9 cellular contexts compared by ENCODE assay signal in genomic region chr6:30727920-30728605, GRCh38. TPM values are rescaled to one million over a fixed set of nuclear protein-coding genes. Genes with fewer than 3 reads are reported as not detected.
A peak's percentile ranks its signal among the peaks of the same experiment; 100 is the strongest.
DNase-seq lines count a peak whose midpoint lies in the region; ATAC-seq, FAIRE-seq and TF ChIP-seq lines count a peak whose summit lies in the region.
"Had no signal": no experiment of that assay in that cellular context is flagged by ENCODE, and none has a peak within 500 bp of the region (broad histone marks: within the 10 kb centered on the region; RNA-seq: fewer than 3 reads in every experiment).

No MANE protein-coding gene starts in this region.

- ATAC-seq in GM12878: no peak
- no peak for ATAC-seq in HG03280 (IDR thresholded peaks at IDR 0.05; ENCODE audit: unreplicated experiment)
- ATAC-seq: activated naive CD4-positive, alpha-beta T cell treated with anti-CD3 and anti-CD28 coated beads, Interleukin-2, amount 50 U/mL, for 72 hours had no signal

- H3K9me3 Mint-ChIP-seq in Calu3 (ENCODE audit: low read depth, unreplicated experiment): no peaks in the 10 kb centered on the region
- H3K9me3 Mint-ChIP-seq: activated naive CD4-positive, alpha-beta T cell treated with anti-CD3 and anti-CD28 coated beads, Interleukin-2, amount 50 U/mL, for 72 hours had no signal

- H2AFZ ChIP-seq in Loucy (ENCODE audit: low read length) (no peak overlapping the region), GM12878 (ENCODE audit: control insufficient read depth, low read depth, low read length) (no peak overlapping the region), neuronal stem cell (ENCODE audit: low read length) (no peak overlapping the region)

- no peak overlapping the region for H4K8ac ChIP-seq in neuronal stem cell (ENCODE audit: low read depth, low read length)

- H2BK5ac ChIP-seq in neuronal stem cell (ENCODE audit: low read length): no peak overlapping the region

- no peaks in the 10 kb centered on the region for H3K9me2 ChIP-seq in Loucy (replicated peaks; ENCODE audit: low read depth, low read length)

- H3K27me3 Mint-ChIP-seq in Calu3 (ENCODE audit: unreplicated experiment): no peaks in the 10 kb centered on the region

- peaks cover 22% of the 10 kb centered on the region for H3F3A ChIP-seq in Loucy (ENCODE audit: low read depth)

- H3K27ac Mint-ChIP-seq in Calu3 (ENCODE audit: unreplicated experiment): peak overlapping the region; percentile 63

- peaks cover 45% of the 10 kb centered on the region for H3K4me1 Mint-ChIP-seq in Calu3 (ENCODE audit: low read depth, unreplicated experiment)

- H4K20me1 ChIP-seq in Loucy (ENCODE audit: insufficient read depth, low read length, poor library complexity, severe bottlenecking) (peaks cover 53% of the 10 kb centered on the region), GM12878 (ENCODE audit: control insufficient read depth, insufficient read depth) (peaks cover 4% of the 10 kb centered on the region)

- 61% methylated on average over 8 of the region's 9 CpGs for WGBS in GM12878 (ENCODE audit: insufficient coverage, insufficient replicate concordance, low lambda C conversion rate, missing lambda C conversion rate)
- no CpG with 5 or more reads among the region's 9 CpGs for WGBS in neuronal stem cell (ENCODE audit: extremely low coverage in 2 of 2, insufficient read length in 2 of 2, insufficient replicate concordance in 1 of 2), 2 donors

- no peak overlapping the region for H3K23ac ChIP-seq in neuronal stem cell (ENCODE audit: low read depth, low read length, poor library complexity)

- peak; percentile 42; the same call in 1 of the 2 replicates for TF ChIP-seq POLR2A in GM12878 (IDR thresholded peaks at IDR 0.05; ENCODE audit: low read depth, low read length)

- peaks cover 8% of the 10 kb centered on the region for H3K79me1 ChIP-seq in neuronal stem cell (ENCODE audit: low read depth, low read length)

- TF ChIP-seq CTCF in Calu3 (IDR thresholded peaks at IDR 0.05; ENCODE audit: unreplicated experiment) (no peak), Loucy (conservative IDR thresholded peaks at IDR 0.05; ENCODE audit: low read length) (peak; percentile 20; the same call in 1 of the 2 replicates), GM12878 (IDR thresholded peaks at IDR 0.05 in 2 of 3, conservative IDR thresholded peaks at IDR 0.05 in 1 of 3; ENCODE audit: control insufficient read depth in 2 of 3, extremely low read depth in 1 of 3, insufficient read depth in 1 of 3, low read depth in 3 of 3, low read length in 3 of 3) (no peak; a peak in 1 of 6 replicates)

- intact Hi-C loops in Calu3 (cut with micrococcal nuclease; ENCODE audit: unreplicated experiment) (loop anchor here (10.0 kb wide), 2 partner anchors 183 to 243 kb away; partner anchors contain the start of gene HLA-E), GM12878 (cut with micrococcal nuclease; ENCODE audit: unreplicated experiment) (loop anchor here (5.0 kb wide), 1 partner anchor 359 kb away; no protein-coding TSS in a partner anchor)

- no TSS peak for BruUV-seq in Calu3 (replicated peaks; lab: Mats Ljungman, UMichigan)
- BruUV-seq in GM12878 (replicated peaks; lab: Mats Ljungman, UMichigan): no TSS peak

- H3K4me1 ChIP-seq in Loucy (ENCODE audit: insufficient read depth, low read length, poor library complexity, severe bottlenecking): peaks cover 23% of the 10 kb centered on the region
- H3K4me1 ChIP-seq in GM12878 (ENCODE audit: control insufficient read depth, insufficient read depth, low read length): peaks cover 17% of the 10 kb centered on the region
- H3K4me1 ChIP-seq in neuronal stem cell (ENCODE audit: control insufficient read depth in 2 of 2, insufficient read depth in 1 of 2, low read depth in 1 of 2, low read length in 2 of 2): peaks cover 8 to 9% of the 10 kb centered on the region in 2 donors

- SMC1A ChIA-PET in GM12878 (lab: Charles Lee; ENCODE audit: uncharacterized antibody, unreplicated experiment): interaction anchor here (0.6 to 17.7 kb wide), 7 partner anchors 12 to 203 kb away, joined by 3 to 265 read pairs (median 4); partner anchors contain the start of gene VARS2

- in situ Hi-C loops in GM12878 (cut with MboI): no loop called here

- TF ChIP-seq EP300 in GM12878 (IDR thresholded peaks at IDR 0.05; ENCODE audit: borderline replicate concordance in 1 of 2, control insufficient read depth in 1 of 2, low read depth in 2 of 2, low read length in 2 of 2): no peak

- H3K36me3 ChIP-seq in Loucy (ENCODE audit: insufficient read depth, low read length) (peaks cover 56% of the 10 kb centered on the region), GM12878 (ENCODE audit: control insufficient read depth in 2 of 2, insufficient read depth in 2 of 2, low read length in 1 of 2) (peaks cover 20 to 31% of the 10 kb centered on the region in 2 experiments), neuronal stem cell (replicated peaks in 1 of 2; ENCODE audit: control insufficient read depth in 2 of 2, insufficient read depth in 2 of 2, low read length in 2 of 2) (peaks cover 51 to 89% of the 10 kb centered on the region in 2 donors)

- no peak overlapping the region for H2BK15ac ChIP-seq in neuronal stem cell (ENCODE audit: low read length)

- RAD21 ChIA-PET in GM12878 (lab: Charles Lee; ENCODE audit: unreplicated experiment): interaction anchor here (0.7 to 12.8 kb wide), 4 partner anchors 8 to 207 kb away, joined by 3 to 232 read pairs (median 8); partner anchors contain the start of gene DHX16

- no peak for DNase-seq in Calu3
- no peak for DNase-seq in GM12878 (ENCODE audit: low read depth, low spot score)
- no peak for DNase-seq in neuronal stem cell (ENCODE audit: low spot score)
- DNase-seq in NCI-H1092 treated with DMSO at 0.1 percent for 48 hours (lab: John Stamatoyannopoulos, UW): no peak
- DNase-seq in nucleus accumbens (lab: John Stamatoyannopoulos, UW): no peak
- DNase-seq: NK-92 treated with Interleukin-12 subunit alpha and Interleukin-12 subunit beta, amount 100 ng/mL, for 24 hours had no signal

- no peak overlapping the region for H2BK120ac ChIP-seq in neuronal stem cell (ENCODE audit: low read depth, low read length)

- no peak for TF ChIP-seq RAD21 in GM12878 (IDR thresholded peaks at IDR 0.05; ENCODE audit: insufficient read depth, low read depth, low read length)

- POLR2A ChIA-PET in GM12878 (lab: Charles Lee): interaction anchor here (0.5 to 4.4 kb wide), 6 partner anchors 10 to 139 kb away, joined by 3 to 36 read pairs (median 3); partner anchors contain the start of gene DHX16

- FAIRE-seq in GM12878 (lab: Jason Lieb, UNC): no peak

- H3K18ac ChIP-seq in neuronal stem cell (ENCODE audit: low read length): no peak overlapping the region

- H2AK5ac ChIP-seq in neuronal stem cell (ENCODE audit: low read depth, low read length): no peak overlapping the region

- H3K9me3 ChIP-seq in Loucy (ENCODE audit: insufficient read depth, low read depth, low read length) (no peaks in the 10 kb centered on the region), GM12878 (replicated peaks; ENCODE audit: control insufficient read depth, insufficient read depth, low read length) (no peaks in the 10 kb centered on the region), neuronal stem cell (replicated peaks in 1 of 2; ENCODE audit: control insufficient read depth in 2 of 2, insufficient read depth in 1 of 2, low read depth in 1 of 2, low read length in 2 of 2) (no peaks in the 10 kb centered on the region)

- no peak overlapping the region for H3K14ac ChIP-seq in neuronal stem cell (ENCODE audit: low read length)

- H3K4me3 ChIP-seq in Loucy (ENCODE audit: low read length, poor library complexity, severe bottlenecking) (no peak overlapping the region), GM12878 (no peak overlapping the region), neuronal stem cell (ENCODE audit: low read length in 2 of 2) (no peak overlapping the region)

- CTCF ChIA-PET in Calu3 (lab: Charles Lee) (interaction anchor here (0.7 to 1.8 kb wide), 5 partner anchors 32 to 352 kb away, joined by 3 to 9 read pairs (median 4); no protein-coding TSS in a partner anchor), GM12878 (lab: Yijun Ruan, JAX) (interaction anchor here (0.7 to 22.7 kb wide), 4 partner anchors 9 to 101 kb away, joined by 3 to 487 read pairs (median 3); no protein-coding TSS in a partner anchor)

- H3K79me2 ChIP-seq in Loucy (ENCODE audit: insufficient read depth, low read length) (peaks cover 49% of the 10 kb centered on the region), GM12878 (ENCODE audit: control insufficient read depth, insufficient read depth, low read length) (peaks cover 26% of the 10 kb centered on the region)

- no peak overlapping the region for H3K4me2 ChIP-seq in Loucy (ENCODE audit: low read depth, low read length, poor library complexity, severe bottlenecking)
- H3K4me2 ChIP-seq in GM12878 (ENCODE audit: control insufficient read depth, insufficient read depth): no peak overlapping the region
- no peak overlapping the region for H3K4me2 ChIP-seq in neuronal stem cell (ENCODE audit: insufficient read depth, low read length, poor library complexity, severe bottlenecking)

- no peak overlapping the region for H3K9ac ChIP-seq in Loucy (ENCODE audit: low read depth, low read length, poor library complexity, severe bottlenecking)
- no peak overlapping the region for H3K9ac ChIP-seq in GM12878 (ENCODE audit: control insufficient read depth, insufficient read depth, low read length)
- H3K9ac ChIP-seq in neuronal stem cell (ENCODE audit: low read depth, low read length, poor library complexity): peak overlapping the region; percentile 81

- H3K36me3 Mint-ChIP-seq in Calu3 (ENCODE audit: insufficient read depth, unreplicated experiment): peaks cover 96% of the 10 kb centered on the region

- no peak overlapping the region for H3K4me3 Mint-ChIP-seq in Calu3 (ENCODE audit: low read depth, unreplicated experiment)

- H3K27ac ChIP-seq in GM12878 (ENCODE audit: control insufficient read depth, insufficient read depth): no peak overlapping the region
- no peak overlapping the region for H3K27ac ChIP-seq in neuronal stem cell (replicated peaks; ENCODE audit: low read length)

- H3K27me3 ChIP-seq in Loucy (ENCODE audit: insufficient read depth, low read length, poor library complexity, severe bottlenecking): no peaks in the 10 kb centered on the region
- no peaks in the 10 kb centered on the region for H3K27me3 ChIP-seq in GM12878 (replicated peaks in 1 of 2; ENCODE audit: control insufficient read depth in 2 of 2, insufficient read depth in 2 of 2, low read length in 1 of 2)
- no peaks in the 10 kb centered on the region for H3K27me3 ChIP-seq in neuronal stem cell (ENCODE audit: control insufficient read depth in 3 of 3, insufficient read depth in 3 of 3, low read depth in 1 of 3, low read length in 3 of 3)

- H3K4ac ChIP-seq in neuronal stem cell (ENCODE audit: low read length): no peak overlapping the region

- H4K91ac ChIP-seq in neuronal stem cell (ENCODE audit: low read depth, low read length, poor library complexity): no peak overlapping the region

- no peak overlapping the region for H2BK12ac ChIP-seq in neuronal stem cell (ENCODE audit: low read length)

RNA-seq across cellular contexts. Expression of gene TUBB, which starts 7.9 kb away (rescaled TPM):
- total RNA-seq in Calu3 (2022): 967 and 1,123 TPM in 2 replicates
- 180 and 186 TPM in 2 replicates for total RNA-seq in GM12878 (2013; cell fraction: nucleolus; rRNA removed)
- 1,600 and 1,662 TPM in 2 replicates for total RNA-seq in GM12878 (2014; rRNA removed)
- 1,225 and 1,242 TPM in 2 replicates for total RNA-seq in GM12878 (2014; rRNA removed; fragmentation: Illumina TruSeq; extraction: Trizol)
- 1,685 and 1,700 TPM in 2 replicates for total RNA-seq in GM12878 (2021)
- 770 TPM for polyA plus RNA-seq in GM12878 (2011; ENCODE audit: low read depth)
- polyA plus RNA-seq in GM12878 (2011; rRNA removed): 1,703 and 2,596 TPM in 2 replicates
- 2,686 and 3,225 TPM in 2 replicates for polyA plus RNA-seq in GM12878 (2011; cell fraction: cytosol; rRNA removed)
- polyA plus RNA-seq in GM12878 (2011; cell fraction: nucleus; rRNA removed): 1,113 and 1,357 TPM in 2 replicates
- polyA plus RNA-seq in GM12878 (2012): 828 and 941 TPM in 2 replicates
- 2,402 and 3,052 TPM in 2 replicates for polyA plus RNA-seq in GM12878 (2014; fragmentation: Illumina TruSeq; extraction: Trizol)
- polyA plus RNA-seq in GM12878 (2014; fragmentation: Nextera tagmentation; extraction: Ambion mirVana): 1,000 to 10,000 TPM; 1,039 to 1,376 TPM
- polyA plus RNA-seq in GM12878 (2014; rRNA removed): 2,367 and 2,490 TPM in 2 replicates
- 1,000 to 10,000 TPM; 1,510 to 1,651 TPM for polyA plus RNA-seq in GM12878 (2016; fragmentation: Nextera tagmentation; extraction: Ambion mirVana)
- 2,195 and 2,964 TPM in 2 replicates for polyA minus RNA-seq in GM12878 (2011; rRNA and poly(A)+ RNA removed)
- 626 and 717 TPM in 2 replicates for polyA minus RNA-seq in GM12878 (2011; cell fraction: cytosol; rRNA and poly(A)+ RNA removed)
- 193 and 357 TPM in 2 replicates for polyA minus RNA-seq in GM12878 (2011; cell fraction: nucleus; rRNA and poly(A)+ RNA removed)
- polyA plus RNA-seq in neuronal stem cell (2013, experiment 1 of 2): 2,147 TPM
- polyA plus RNA-seq in neuronal stem cell (2013, experiment 2 of 2): 2,146 TPM

RNA-seq across cellular contexts. Expression of gene MDC1, which starts 11.0 kb away (rescaled TPM):
- total RNA-seq in Calu3 (2022) (62.4 and 66.6 TPM in 2 replicates), GM12878 (2014; rRNA removed) (11.9 and 12.9 TPM in 2 replicates), GM12878 (2014; rRNA removed; fragmentation: Illumina TruSeq; extraction: Trizol) (12.4 and 12.5 TPM in 2 replicates), GM12878 (2021) (62.5 and 66.9 TPM in 2 replicates)
- total RNA-seq in GM12878 (2013; cell fraction: nucleolus; rRNA removed): 15.3 and 21.3 TPM in 2 replicates
- 30.8 TPM for polyA plus RNA-seq in GM12878 (2011; ENCODE audit: low read depth)
- polyA plus RNA-seq in GM12878 (2011; rRNA removed) (6.8 and 14.8 TPM in 2 replicates), GM12878 (2014; fragmentation: Illumina TruSeq; extraction: Trizol) (52.7 and 53.6 TPM in 2 replicates), GM12878 (2014; fragmentation: Nextera tagmentation; extraction: Ambion mirVana) (1 to 10 TPM; 5.1 to 6.5 TPM), GM12878 (2014; rRNA removed) (30.1 and 33.3 TPM in 2 replicates), GM12878 (2016; fragmentation: Nextera tagmentation; extraction: Ambion mirVana) (10 to 100 TPM; 31.1 to 36.2 TPM)
- 18.4 and 23.7 TPM in 2 replicates for polyA plus RNA-seq in GM12878 (2011; cell fraction: cytosol; rRNA removed)
- polyA plus RNA-seq in GM12878 (2011; cell fraction: nucleus; rRNA removed): 68.0 and 73.9 TPM in 2 replicates
- 36.6 and 43.4 TPM in 2 replicates for polyA plus RNA-seq in GM12878 (2012)
- 17.6 and 22.5 TPM in 2 replicates for polyA minus RNA-seq in GM12878 (2011; rRNA and poly(A)+ RNA removed)
- polyA minus RNA-seq in GM12878 (2011; cell fraction: cytosol; rRNA and poly(A)+ RNA removed): 8.5 and 20.0 TPM in 2 replicates
- polyA minus RNA-seq in GM12878 (2011; cell fraction: nucleus; rRNA and poly(A)+ RNA removed): 7.4 and 14.4 TPM in 2 replicates
- polyA plus RNA-seq in neuronal stem cell (2013, experiment 1 of 2): 50.3 TPM
- 51.5 TPM for polyA plus RNA-seq in neuronal stem cell (2013, experiment 2 of 2)

RNA-seq across cellular contexts. Expression of gene FLOT1, which starts 14.4 kb away (rescaled TPM):
- 240 and 243 TPM in 2 replicates for total RNA-seq in Calu3 (2022)
- total RNA-seq in GM12878 (2013; cell fraction: nucleolus; rRNA removed): 83.3 and 102 TPM in 2 replicates
- 98.4 and 102 TPM in 2 replicates for total RNA-seq in GM12878 (2014; rRNA removed)
- 71.2 and 73.6 TPM in 2 replicates for total RNA-seq in GM12878 (2014; rRNA removed; fragmentation: Illumina TruSeq; extraction: Trizol)
- total RNA-seq in GM12878 (2021): 111 and 115 TPM in 2 replicates
- polyA plus RNA-seq in GM12878 (2011; ENCODE audit: low read depth): 57.9 TPM
- polyA plus RNA-seq in GM12878 (2011; rRNA removed): 113 and 153 TPM in 2 replicates
- polyA plus RNA-seq in GM12878 (2011; cell fraction: cytosol; rRNA removed): 161 and 169 TPM in 2 replicates
- polyA plus RNA-seq in GM12878 (2011; cell fraction: nucleus; rRNA removed): 189 and 204 TPM in 2 replicates
- 103 and 110 TPM in 2 replicates for polyA plus RNA-seq in GM12878 (2012)
- polyA plus RNA-seq in GM12878 (2014; fragmentation: Illumina TruSeq; extraction: Trizol): 102 and 112 TPM in 2 replicates
- 10 to 100 TPM; 12.3 to 16.8 TPM for polyA plus RNA-seq in GM12878 (2014; fragmentation: Nextera tagmentation; extraction: Ambion mirVana)
- polyA plus RNA-seq in GM12878 (2014; rRNA removed): 140 and 153 TPM in 2 replicates
- polyA plus RNA-seq in GM12878 (2016; fragmentation: Nextera tagmentation; extraction: Ambion mirVana): 100 to 1,000 TPM; 114 to 119 TPM
- polyA minus RNA-seq in GM12878 (2011; rRNA and poly(A)+ RNA removed): 106 and 129 TPM in 2 replicates
- 45.0 and 45.6 TPM in 2 replicates for polyA minus RNA-seq in GM12878 (2011; cell fraction: cytosol; rRNA and poly(A)+ RNA removed)
- 64.8 and 96.5 TPM in 2 replicates for polyA minus RNA-seq in GM12878 (2011; cell fraction: nucleus; rRNA and poly(A)+ RNA removed)
- polyA plus RNA-seq in neuronal stem cell (2013, experiment 1 of 2): 107 TPM
- polyA plus RNA-seq in neuronal stem cell (2013, experiment 2 of 2): 102 TPM

RNA-seq across cellular contexts. Expression of gene IER3, which starts 16.3 kb away (rescaled TPM):
- total RNA-seq in Calu3 (2022) (270 and 458 TPM in 2 replicates), GM12878 (2014; rRNA removed) (67.2 and 71.6 TPM in 2 replicates), GM12878 (2014; rRNA removed; fragmentation: Illumina TruSeq; extraction: Trizol) (42.0 and 43.2 TPM in 2 replicates), GM12878 (2021) (65.8 and 80.7 TPM in 2 replicates)
- total RNA-seq in GM12878 (2013; cell fraction: nucleolus; rRNA removed): 22.9 and 23.9 TPM in 2 replicates
- 10.6 TPM for polyA plus RNA-seq in GM12878 (2011; ENCODE audit: low read depth)
- polyA plus RNA-seq in GM12878 (2011; rRNA removed) (100 and 104 TPM in 2 replicates), GM12878 (2014; fragmentation: Illumina TruSeq; extraction: Trizol) (8.3 and 22.5 TPM in 2 replicates), GM12878 (2014; fragmentation: Nextera tagmentation; extraction: Ambion mirVana) (1 to 10 TPM; 1.9 to 7.3 TPM), GM12878 (2014; rRNA removed) (63.8 and 71.6 TPM in 2 replicates), GM12878 (2016; fragmentation: Nextera tagmentation; extraction: Ambion mirVana) (10 to 100 TPM; 16.1 to 19.5 TPM)
- polyA plus RNA-seq in GM12878 (2011; cell fraction: cytosol; rRNA removed): 96.0 and 101 TPM in 2 replicates
- polyA plus RNA-seq in GM12878 (2011; cell fraction: nucleus; rRNA removed): 183 and 184 TPM in 2 replicates
- 21.4 and 31.8 TPM in 2 replicates for polyA plus RNA-seq in GM12878 (2012)
- polyA minus RNA-seq in GM12878 (2011; rRNA and poly(A)+ RNA removed): 63.6 and 100 TPM in 2 replicates
- polyA minus RNA-seq in GM12878 (2011; cell fraction: cytosol; rRNA and poly(A)+ RNA removed): 102 and 106 TPM in 2 replicates
- polyA minus RNA-seq in GM12878 (2011; cell fraction: nucleus; rRNA and poly(A)+ RNA removed): 70.4 and 103 TPM in 2 replicates
- polyA plus RNA-seq in neuronal stem cell (2013, experiment 1 of 2): 11.0 TPM
- 10.9 TPM for polyA plus RNA-seq in neuronal stem cell (2013, experiment 2 of 2)

RNA-seq across cellular contexts. Expression of gene NRM, which starts 37.3 kb away (rescaled TPM):
- total RNA-seq in Calu3 (2022) (22.8 and 30.2 TPM in 2 replicates), GM12878 (2014; rRNA removed) (14.8 and 17.7 TPM in 2 replicates), GM12878 (2014; rRNA removed; fragmentation: Illumina TruSeq; extraction: Trizol) (14.7 and 15.4 TPM in 2 replicates), GM12878 (2021) (39.0 and 39.3 TPM in 2 replicates)
- total RNA-seq in GM12878 (2013; cell fraction: nucleolus; rRNA removed): 8.0 and 11.2 TPM in 2 replicates
- polyA plus RNA-seq in GM12878 (2011; ENCODE audit: low read depth): 23.2 TPM
- polyA plus RNA-seq in GM12878 (2011; rRNA removed) (7.6 and 18.7 TPM in 2 replicates), GM12878 (2014; fragmentation: Illumina TruSeq; extraction: Trizol) (35.8 and 46.7 TPM in 2 replicates), GM12878 (2014; fragmentation: Nextera tagmentation; extraction: Ambion mirVana) (10 to 100 TPM; 19.1 to 23.7 TPM), GM12878 (2014; rRNA removed) (34.3 and 35.7 TPM in 2 replicates), GM12878 (2016; fragmentation: Nextera tagmentation; extraction: Ambion mirVana) (10 to 100 TPM; 36.6 to 37.5 TPM)
- polyA plus RNA-seq in GM12878 (2011; cell fraction: cytosol; rRNA removed): 34.1 and 36.4 TPM in 2 replicates
- 33.6 and 35.9 TPM in 2 replicates for polyA plus RNA-seq in GM12878 (2011; cell fraction: nucleus; rRNA removed)
- polyA plus RNA-seq in GM12878 (2012): 27.9 and 34.0 TPM in 2 replicates
- polyA minus RNA-seq in GM12878 (2011; rRNA and poly(A)+ RNA removed): 23.8 and 25.7 TPM in 2 replicates
- polyA minus RNA-seq in GM12878 (2011; cell fraction: cytosol; rRNA and poly(A)+ RNA removed): 16.0 and 18.4 TPM in 2 replicates
- 16.1 and 27.7 TPM in 2 replicates for polyA minus RNA-seq in GM12878 (2011; cell fraction: nucleus; rRNA and poly(A)+ RNA removed)
- 98.1 TPM for polyA plus RNA-seq in neuronal stem cell (2013, experiment 1 of 2)
- polyA plus RNA-seq in neuronal stem cell (2013, experiment 2 of 2): 96.2 TPM
